In genomic region chr4:120633810-120634209, GRCh38 we compare ENCODE assay signal across 26 cellular contexts.
DNase-seq lines count a peak whose midpoint lies in the region; ATAC-seq and TF ChIP-seq lines count a peak whose summit lies in the region.
"Had no signal": no experiment of that assay in that cellular context is flagged by ENCODE, and none has a peak within 500 bp of the region (broad histone marks: within the 10 kb centered on the region; RNA-seq: fewer than 3 reads in every experiment).

No MANE protein-coding gene starts in this region.

- intact Hi-C loops in PC-3 (cut with micrococcal nuclease) = no loop called here

- H2BK15ac ChIP-seq in neuronal stem cell (ENCODE audit: low read length) = no peak overlapping the region

- no peak overlapping the region for H2AFZ ChIP-seq in PC-3 (ENCODE audit: low read length)
- no peak overlapping the region for H2AFZ ChIP-seq in hepatocyte
- no peak overlapping the region for H2AFZ ChIP-seq in neuronal stem cell (ENCODE audit: low read length)

- H3K79me1 ChIP-seq in neuronal stem cell (ENCODE audit: low read depth, low read length) = no peaks in the 10 kb centered on the region

- H3K4me3 ChIP-seq in PC-3 (ENCODE audit: low read length) (no peak overlapping the region), fibroblast of mammary gland (ENCODE audit: control insufficient read depth, low read depth, low read length) (no peak overlapping the region), hepatocyte (no peak overlapping the region), WERI-Rb-1 (ENCODE audit: low read depth, low read length) (no peak overlapping the region), neuronal stem cell (ENCODE audit: low read length in 2 of 2) (no peak overlapping the region)
- H3K4me3 ChIP-seq: BLaER1, K562, SJSA1 had no signal

- no peak overlapping the region for H3K14ac ChIP-seq in neuronal stem cell (ENCODE audit: low read length)

- no peak overlapping the region for H2BK5ac ChIP-seq in neuronal stem cell (ENCODE audit: low read length)

- H3K23ac ChIP-seq in neuronal stem cell (ENCODE audit: low read depth, low read length, poor library complexity) = no peak overlapping the region

- H3K4ac ChIP-seq in neuronal stem cell (ENCODE audit: low read length) = no peak overlapping the region

- H2BK12ac ChIP-seq in neuronal stem cell (ENCODE audit: low read length) = no peak overlapping the region

- H3K18ac ChIP-seq in neuronal stem cell (ENCODE audit: low read length) = no peak overlapping the region

- H3K27ac ChIP-seq in PC-3 (ENCODE audit: low read length) (no peak overlapping the region), hepatocyte (no peak overlapping the region), WERI-Rb-1 (no peak overlapping the region), neuronal stem cell (replicated peaks; ENCODE audit: low read length) (no peak overlapping the region)
- H3K27ac ChIP-seq: 22Rv1, BLaER1, SJSA1 had no signal

- H3K4me1 ChIP-seq in PC-3 (ENCODE audit: insufficient read depth, low read length) (no peaks in the 10 kb centered on the region), hepatocyte (ENCODE audit: insufficient read depth) (no peaks in the 10 kb centered on the region), neuronal stem cell (ENCODE audit: control insufficient read depth in 2 of 2, insufficient read depth in 1 of 2, low read depth in 1 of 2, low read length in 2 of 2) (peaks cover 0 to 1% of the 10 kb centered on the region in 2 donors)
- H3K4me1 ChIP-seq: BLaER1, SJSA1 had no signal

- no peak overlapping the region for H3K4me2 ChIP-seq in PC-3 (ENCODE audit: low read length)
- H3K4me2 ChIP-seq in hepatocyte = no peak overlapping the region
- H3K4me2 ChIP-seq in neuronal stem cell (ENCODE audit: insufficient read depth, low read length, poor library complexity, severe bottlenecking) = no peak overlapping the region
- H3K4me2 ChIP-seq: BLaER1 had no signal

- CTCF ChIA-PET in PC-3 (lab: Charles Lee) = no interaction called here

- no TSS peak for BruUV-seq in PC-3 (replicated peaks; lab: Mats Ljungman, UMichigan)

- no peak overlapping the region for H2AK5ac ChIP-seq in neuronal stem cell (ENCODE audit: low read depth, low read length)

- H3K9ac ChIP-seq in PC-3 (ENCODE audit: low read length) (no peak overlapping the region), neuronal stem cell (ENCODE audit: low read depth, low read length, poor library complexity) (no peak overlapping the region)
- H3K9ac ChIP-seq: BLaER1 had no signal

- DNase-seq in DMS53 (lab: John Stamatoyannopoulos, UW) (peak; percentile 15), DMS53 treated with DMSO at 0.1 percent for 48 hours (lab: John Stamatoyannopoulos, UW; ENCODE audit: unreplicated experiment) (no peak), PC-3 (no peak), fibroblast of mammary gland (ENCODE audit: low read depth) (peak; percentile 25), hepatocyte (ENCODE audit: low spot score) (no peak), WERI-Rb-1 (no peak), neuronal stem cell (ENCODE audit: low spot score) (no peak)
- no peak for DNase-seq in stimulated activated naive CD4-positive, alpha-beta T cell treated with Interleukin-2 at 50 U/mL for 16 hours (lab: John Stamatoyannopoulos, UW)
- DNase-seq: ACHN; CD4-positive, CD25-positive, alpha-beta regulatory T cell; EL; GF-D8; Kasumi-1; MV-4-11; NCI-H1105; NCI-H146; NCI-H1930; NCI-H446; NCI-H524 treated with DMSO at 0.1 percent for 48 hours; Right ventricle myocardium superior; RPMI8226 had no signal

- H3K9me3 ChIP-seq in PC-3 (ENCODE audit: low read length) = no peaks in the 10 kb centered on the region
- no peaks in the 10 kb centered on the region for H3K9me3 ChIP-seq in hepatocyte (ENCODE audit: low read depth)
- no peaks in the 10 kb centered on the region for H3K9me3 ChIP-seq in WERI-Rb-1 (ENCODE audit: severe bottlenecking)
- no peaks in the 10 kb centered on the region for H3K9me3 ChIP-seq in neuronal stem cell (replicated peaks in 1 of 2; ENCODE audit: control insufficient read depth in 2 of 2, insufficient read depth in 1 of 2, low read depth in 1 of 2, low read length in 2 of 2)
- H3K9me3 ChIP-seq: BLaER1, SJSA1 had no signal

- H3K79me2 ChIP-seq in PC-3 (ENCODE audit: low read length) (no peaks in the 10 kb centered on the region), hepatocyte (no peaks in the 10 kb centered on the region)

- POLR2A ChIA-PET in PC-3 (lab: Charles Lee; ENCODE audit: unreplicated experiment) = no interaction called here

- no peaks in the 10 kb centered on the region for H4K20me1 ChIP-seq in PC-3 (ENCODE audit: low read length)
- no peaks in the 10 kb centered on the region for H4K20me1 ChIP-seq in hepatocyte (ENCODE audit: insufficient read depth, poor library complexity, severe bottlenecking)
- H4K20me1 ChIP-seq: BLaER1 had no signal

- H4K8ac ChIP-seq in neuronal stem cell (ENCODE audit: low read depth, low read length) = no peak overlapping the region

- H2BK120ac ChIP-seq in neuronal stem cell (ENCODE audit: low read depth, low read length) = no peak overlapping the region

- H4K91ac ChIP-seq in neuronal stem cell (ENCODE audit: low read depth, low read length, poor library complexity) = no peak overlapping the region

- H3K27me3 ChIP-seq in PC-3 (ENCODE audit: low read length) (no peaks in the 10 kb centered on the region), hepatocyte (no peaks in the 10 kb centered on the region), WERI-Rb-1 (ENCODE audit: insufficient read depth, low read depth, severe bottlenecking) (no peaks in the 10 kb centered on the region), neuronal stem cell (ENCODE audit: control insufficient read depth in 3 of 3, insufficient read depth in 3 of 3, low read depth in 1 of 3, low read length in 3 of 3) (no peaks in the 10 kb centered on the region)
- H3K27me3 ChIP-seq: BLaER1, SJSA1 had no signal

- TF ChIP-seq CTCF in PC-3 (conservative IDR thresholded peaks at IDR 0.05; ENCODE audit: low read depth, low read length) (no peak), fibroblast of mammary gland (conservative IDR thresholded peaks at IDR 0.05; ENCODE audit: control insufficient read depth, insufficient read depth, low read depth, low read length) (no peak), hepatocyte (IDR thresholded peaks at IDR 0.05; ENCODE audit: poor library complexity) (no peak), WERI-Rb-1 (IDR thresholded peaks at IDR 0.05; ENCODE audit: low read depth, low read length) (no peak)

- ATAC-seq in PC-3 = peak; percentile 73
- ATAC-seq: HepG2, K562 had no signal

- H3K9me2 ChIP-seq in PC-3 (replicated peaks; ENCODE audit: low read length) (no peaks in the 10 kb centered on the region), hepatocyte (replicated peaks; ENCODE audit: insufficient read depth) (no peaks in the 10 kb centered on the region)

- H3F3A ChIP-seq in PC-3 (ENCODE audit: low read length, unreplicated experiment) = no peaks in the 10 kb centered on the region

- no peaks in the 10 kb centered on the region for H3K36me3 ChIP-seq in PC-3 (ENCODE audit: low read depth, low read length)
- H3K36me3 ChIP-seq in hepatocyte (replicated peaks; ENCODE audit: insufficient read depth, low read depth) = no peaks in the 10 kb centered on the region
- H3K36me3 ChIP-seq in WERI-Rb-1 = no peaks in the 10 kb centered on the region
- H3K36me3 ChIP-seq in neuronal stem cell (replicated peaks in 1 of 2; ENCODE audit: control insufficient read depth in 2 of 2, insufficient read depth in 2 of 2, low read length in 2 of 2) = no peaks in the 10 kb centered on the region
- H3K36me3 ChIP-seq: BLaER1, SJSA1 had no signal

Comparison
In these comparisons a context has a peak if more than half of its experiments do, and no peak if none do; other contexts are left out.
1. DNase-seq: peak in DMS53 (single experiment) and fibroblast of mammary gland (single experiment); none in DMS53 treated with DMSO at 0.1 percent for 48 hours (single experiment), PC-3 (single experiment), hepatocyte (single experiment), stimulated activated naive CD4-positive, alpha-beta T cell treated with Interleukin-2 at 50 U/mL for 16 hours (single experiment), WERI-Rb-1 (single experiment) and neuronal stem cell (single experiment).